11 cellular contexts compared by ENCODE assay signal in genomic region chr7:38312776-38313175, GRCh38.
A peak's percentile ranks its signal among the peaks of the same experiment; 100 is the strongest.
DNase-seq lines count a peak whose midpoint lies in the region; ATAC-seq, FAIRE-seq and TF ChIP-seq lines count a peak whose summit lies in the region.
"Had no signal": no experiment of that assay in that cellular context is flagged by ENCODE, and none has a peak within 500 bp of the region (broad histone marks: within the 10 kb centered on the region; RNA-seq: fewer than 3 reads in every experiment).

No MANE protein-coding gene starts in this region.

- peak overlapping the region; percentile 31 for H3K27ac Mint-ChIP-seq in activated CD4-positive, alpha-beta T cell treated with anti-CD3 and anti-CD28 coated beads, Interleukin-2, amount 10 ng/mL, durations not matched to agents 7 days and 5 days
- H3K27ac Mint-ChIP-seq in stimulated activated effector memory CD8-positive, alpha-beta T cell treated with anti-CD3 and anti-CD28 coated beads, Interleukin-12 subunit alpha, Interleukin-12 subunit beta, amount 100 ng/mL, for 72 hours = peak overlapping the region; percentile 54

- no peaks in the 10 kb centered on the region for H3K9me3 Mint-ChIP-seq in activated CD4-positive, alpha-beta T cell treated with anti-CD3 and anti-CD28 coated beads, Interleukin-2, amount 10 ng/mL, durations not matched to agents 7 days and 5 days
- H3K9me3 Mint-ChIP-seq in stimulated activated effector memory CD8-positive, alpha-beta T cell treated with anti-CD3 and anti-CD28 coated beads, Interleukin-12 subunit alpha, Interleukin-12 subunit beta, amount 100 ng/mL, for 72 hours = no peaks in the 10 kb centered on the region

- no peaks in the 10 kb centered on the region for H3K27me3 Mint-ChIP-seq in activated CD4-positive, alpha-beta T cell treated with anti-CD3 and anti-CD28 coated beads, Interleukin-2, amount 10 ng/mL, durations not matched to agents 7 days and 5 days

- no peak for TF ChIP-seq POLR2A in K562 (conservative IDR thresholded peaks at IDR 0.05)

- no peak for FAIRE-seq in K562 (lab: Jason Lieb, UNC)
- FAIRE-seq: A204.1 had no signal

- H3K4me3 ChIP-seq in K562 = no peak overlapping the region

- no peak overlapping the region for H2AFZ ChIP-seq in K562 (ENCODE audit: low read depth, low read length)

- H3K9me1 ChIP-seq in K562 (ENCODE audit: control insufficient read depth, insufficient read depth, low read length) = no peaks in the 10 kb centered on the region

- H3K27ac ChIP-seq in K562 (ENCODE audit: extremely low read depth, low read depth, low read length) = no peak overlapping the region

- H4K20me1 ChIP-seq in K562 (replicated peaks; ENCODE audit: control insufficient read depth, insufficient read depth, low read length) = no peaks in the 10 kb centered on the region

- peaks cover 4% of the 10 kb centered on the region; the same call in 1 of the 3 replicates for H3K79me2 ChIP-seq in K562 (ENCODE audit: control insufficient read depth, insufficient read depth, low read length)

- H3K4me1 ChIP-seq in K562 (replicated peaks in 1 of 2; ENCODE audit: control insufficient read depth in 2 of 2, insufficient read depth in 2 of 2, low read length in 2 of 2) = peaks cover 5 to 7% of the 10 kb centered on the region in 2 experiments

- H3K27me3 ChIP-seq in K562 (ENCODE audit: control insufficient read depth in 2 of 2, insufficient read depth in 2 of 2, low read length in 2 of 2) = 0 out of 5 replicates have a peak, but pooled peaks cover 0 to 5% of the 10 kb centered on the region in 2 experiments

- intact Hi-C loops in K562 (cut with micrococcal nuclease) = no loop called here

- no peak overlapping the region for H3K9ac ChIP-seq in K562 (ENCODE audit: insufficient read depth in 1 of 2, low read depth in 2 of 2, low read length in 2 of 2)

- no peaks in the 10 kb centered on the region for H3K36me3 ChIP-seq in K562 (ENCODE audit: control insufficient read depth, insufficient read depth, low read length)

- H3K36me3 Mint-ChIP-seq in activated CD4-positive, alpha-beta T cell treated with anti-CD3 and anti-CD28 coated beads, Interleukin-2, amount 10 ng/mL, durations not matched to agents 7 days and 5 days (ENCODE audit: low read depth) = no peaks in the 10 kb centered on the region
- peaks cover 6% of the 10 kb centered on the region for H3K36me3 Mint-ChIP-seq in stimulated activated effector memory CD8-positive, alpha-beta T cell treated with anti-CD3 and anti-CD28 coated beads, Interleukin-12 subunit alpha, Interleukin-12 subunit beta, amount 100 ng/mL, for 72 hours

- BruUV-seq in K562 (replicated peaks; lab: Mats Ljungman, UMichigan) = no TSS peak

- no peak for ATAC-seq in K562
- ATAC-seq in stimulated activated effector memory CD8-positive, alpha-beta T cell treated with anti-CD3 and anti-CD28 coated beads, Interleukin-12 subunit alpha, Interleukin-12 subunit beta, amount 100 ng/mL, for 72 hours = no peak

- no peaks in the 10 kb centered on the region for H3K9me3 ChIP-seq in K562 (replicated peaks; ENCODE audit: control insufficient read depth, insufficient read depth, low read depth, low read length)

- in situ Hi-C loops in K562 (cut with MboI) = no loop called here

- TF ChIP-seq RAD21 in K562 (CRISPR knock-in tag; conservative IDR thresholded peaks at IDR 0.05 in 1 of 2, IDR thresholded peaks at IDR 0.05 in 1 of 2) = no peak

- TF ChIP-seq EP300 in K562 (IDR thresholded peaks at IDR 0.05; ENCODE audit: low read length) = no peak

- TF ChIP-seq CTCF in K562 (IDR thresholded peaks at IDR 0.05 in 2 of 3, conservative IDR thresholded peaks at IDR 0.05 in 1 of 3; ENCODE audit: insufficient read depth in 2 of 3, low read depth in 1 of 3, low read length in 3 of 3) = no peak

- H3K4me3 Mint-ChIP-seq in activated CD4-positive, alpha-beta T cell treated with anti-CD3 and anti-CD28 coated beads, Interleukin-2, amount 10 ng/mL, durations not matched to agents 7 days and 5 days = no peak overlapping the region
- H3K4me3 Mint-ChIP-seq in stimulated activated effector memory CD8-positive, alpha-beta T cell treated with anti-CD3 and anti-CD28 coated beads, Interleukin-12 subunit alpha, Interleukin-12 subunit beta, amount 100 ng/mL, for 72 hours = peak overlapping the region; percentile 88

- POLR2A ChIA-PET in activated CD4-positive, alpha-beta T cell treated with anti-CD3 and anti-CD28 coated beads, Interleukin-2, amount 10 ng/mL, durations not matched to agents 7 days and 5 days (lab: Charles Lee) = no interaction called here
- POLR2A ChIA-PET in K562 (lab: Yijun Ruan, JAX) = no interaction called here

- peaks cover 34% of the 10 kb centered on the region for H3K4me1 Mint-ChIP-seq in activated CD4-positive, alpha-beta T cell treated with anti-CD3 and anti-CD28 coated beads, Interleukin-2, amount 10 ng/mL, durations not matched to agents 7 days and 5 days
- peaks cover under 1% of the 10 kb centered on the region for H3K4me1 Mint-ChIP-seq in stimulated activated effector memory CD8-positive, alpha-beta T cell treated with anti-CD3 and anti-CD28 coated beads, Interleukin-12 subunit alpha, Interleukin-12 subunit beta, amount 100 ng/mL, for 72 hours

- WGBS in K562 (ENCODE audit: insufficient coverage, low coverage, missing lambda C conversion rate) = 76% methylated on average over 1 of the region's 1 CpG

- CTCF ChIA-PET in activated CD4-positive, alpha-beta T cell treated with anti-CD3 and anti-CD28 coated beads, Interleukin-2, amount 10 ng/mL, durations not matched to agents 7 days and 5 days (lab: Charles Lee) = interaction anchor here (1.0 kb wide), 1 partner anchor 135 kb away, joined by 3 read pairs; the partner anchor contains the start of gene STARD3NL
- CTCF ChIA-PET in K562 (lab: Yijun Ruan, JAX; ENCODE audit: low intra/inter-chr PET ratio) = no interaction called here

- H3K4me2 ChIP-seq in K562 (ENCODE audit: insufficient read depth, low read length) = peak overlapping the region; percentile 20; the same call in 1 of the 2 replicates

- DNase-seq in activated CD4-positive, alpha-beta T cell treated with anti-CD3 and anti-CD28 coated beads, Interleukin-2, amount 10 ng/mL, durations not matched to agents 7 days and 5 days = no peak
- DNase-seq in activated CD4-positive, alpha-beta T cell treated with anti-CD3 and anti-CD28 coated beads for 4 hours = no peak
- DNase-seq in NOMO-1 (lab: John Stamatoyannopoulos, UW; ENCODE audit: unreplicated experiment in 2 of 2) (peak; percentile 19 to 76), K562 (ENCODE audit: extremely low read depth in 1 of 4, low spot score in 3 of 4) (no peak), GM19240 (ENCODE audit: insufficient read length, low spot score) (no peak), kidney glomerular epithelial cell (lab: John Stamatoyannopoulos, UW) (no peak)
- no peak for DNase-seq in stimulated activated effector memory CD8-positive, alpha-beta T cell treated with anti-CD3 and anti-CD28 coated beads, Interleukin-12 subunit alpha, Interleukin-12 subunit beta, amount 100 ng/mL, for 72 hours (ENCODE audit: low spot score in 2 of 2)
- DNase-seq in activated effector memory CD4-positive, alpha-beta T cell treated with Interleukin-2 at 50 U/mL for 16 hours = no peak
- DNase-seq: DND-41, NCI-H510A treated with DMSO at 0.1 percent for 48 hours had no signal

TF ChIP-seq in K562, 482 proteins besides CTCF, POLR2A, EP300 and RAD21 (continues in another document):
- no peak for TF ChIP-seq ARID4B (CRISPR knock-in tag; IDR thresholded peaks at IDR 0.05)
- TF ChIP-seq CLOCK (CRISPR knock-in tag; IDR thresholded peaks at IDR 0.05; ENCODE audit: borderline replicate concordance) = no peak

Comparison
In these comparisons a context has a peak if more than half of its experiments do, and no peak if none do; other contexts are left out.
1. DNase-seq: peak in NOMO-1 (2 of 2); none in activated CD4-positive, alpha-beta T cell treated with anti-CD3 and anti-CD28 coated beads, Interleukin-2, amount 10 ng/mL, durations not matched to agents 7 days and 5 days (single experiment), activated CD4-positive, alpha-beta T cell treated with anti-CD3 and anti-CD28 coated beads for 4 hours (0 of 2), K562 (0 of 4), stimulated activated effector memory CD8-positive, alpha-beta T cell treated with anti-CD3 and anti-CD28 coated beads, Interleukin-12 subunit alpha, Interleukin-12 subunit beta, amount 100 ng/mL, for 72 hours (0 of 2), activated effector memory CD4-positive, alpha-beta T cell treated with Interleukin-2 at 50 U/mL for 16 hours (single experiment), GM19240 (single experiment) and kidney glomerular epithelial cell (single experiment).